8 cellular contexts compared by ENCODE assay signal in genomic region chr3:16906679-16907078, GRCh38. TPM values are rescaled to one million over a fixed set of nuclear protein-coding genes. Genes with fewer than 3 reads are reported as not detected.
A peak's percentile ranks its signal among the peaks of the same experiment; 100 is the strongest.
DNase-seq lines count a peak whose midpoint lies in the region; ATAC-seq and TF ChIP-seq lines count a peak whose summit lies in the region.

No MANE protein-coding gene starts in this region.

- no peak overlapping the region for H2AFZ ChIP-seq in ACC112 (ENCODE audit: low read length, unreplicated experiment)
- H2AFZ ChIP-seq in neuronal stem cell (ENCODE audit: low read length): no peak overlapping the region

- no peak overlapping the region for H2BK12ac ChIP-seq in neuronal stem cell (ENCODE audit: low read length)

- WGBS in heart right ventricle, 2 donors: 2 to 3% methylated on average over 2 of the region's 2 CpGs
- WGBS in neuronal stem cell (ENCODE audit: extremely low coverage in 2 of 2, insufficient read length in 2 of 2, insufficient replicate concordance in 1 of 2), 2 donors: no CpG with 5 or more reads among the region's 2 CpGs

- no peak overlapping the region for H3K14ac ChIP-seq in neuronal stem cell (ENCODE audit: low read length)

- no peaks in the 10 kb centered on the region for H3K9me3 ChIP-seq in heart right ventricle
- no peaks in the 10 kb centered on the region for H3K9me3 ChIP-seq in neuronal stem cell (replicated peaks in 1 of 2; ENCODE audit: control insufficient read depth in 2 of 2, insufficient read depth in 1 of 2, low read depth in 1 of 2, low read length in 2 of 2)

- no peak overlapping the region for H3K9ac ChIP-seq in neuronal stem cell (ENCODE audit: low read depth, low read length, poor library complexity)

- no peak overlapping the region for H2BK15ac ChIP-seq in neuronal stem cell (ENCODE audit: low read length)

- no peak overlapping the region for H2BK120ac ChIP-seq in neuronal stem cell (ENCODE audit: low read depth, low read length)

- no peaks in the 10 kb centered on the region for H3K36me3 ChIP-seq in ACC112 (ENCODE audit: insufficient read depth, low read length)
- H3K36me3 ChIP-seq in heart right ventricle: no peaks in the 10 kb centered on the region
- H3K36me3 ChIP-seq in neuronal stem cell (replicated peaks in 1 of 2; ENCODE audit: control insufficient read depth in 2 of 2, insufficient read depth in 2 of 2, low read length in 2 of 2): no peaks in the 10 kb centered on the region

- H3K4me1 ChIP-seq in ACC112 (ENCODE audit: control insufficient read depth, insufficient read depth, low read length, unreplicated experiment): peaks cover 28% of the 10 kb centered on the region
- peaks cover 5 to 92% (median 89%) of the 10 kb centered on the region in 9 donors for H3K4me1 ChIP-seq in heart right ventricle
- peaks cover 0 to 6% of the 10 kb centered on the region in 2 donors for H3K4me1 ChIP-seq in neuronal stem cell (ENCODE audit: control insufficient read depth in 2 of 2, insufficient read depth in 1 of 2, low read depth in 1 of 2, low read length in 2 of 2)

- intact Hi-C loops in heart right ventricle (cut with DNase I): loop anchor here in 1 of 10 donors (10.0 kb wide), 1 partner anchor 118 kb away; no protein-coding TSS in a partner anchor

- ATAC-seq in GM18868 (IDR thresholded peaks at IDR 0.05; ENCODE audit: unreplicated experiment) (peak; percentile 35), heart right ventricle (peak in 7 of 8 donors; percentile 59 to 87 (median 79)), HG03135 (IDR thresholded peaks at IDR 0.05; ENCODE audit: unreplicated experiment) (no peak), HG03565 (IDR thresholded peaks at IDR 0.05; ENCODE audit: unreplicated experiment) (no peak)

- H3K27ac ChIP-seq in ACC112 (ENCODE audit: low read depth, low read length): peak overlapping the region; percentile 3; the same call in 1 of the 2 replicates
- peak overlapping the region; percentile 5 to 73 (median 43) for H3K27ac ChIP-seq in heart right ventricle
- no peak overlapping the region for H3K27ac ChIP-seq in neuronal stem cell (replicated peaks; ENCODE audit: low read length)

- no peak for TF ChIP-seq CTCF in heart right ventricle (IDR thresholded peaks at IDR 0.05)

- H3K4me2 ChIP-seq in neuronal stem cell (ENCODE audit: insufficient read depth, low read length, poor library complexity, severe bottlenecking): no peak overlapping the region

- H3K27me3 ChIP-seq in ACC112 (ENCODE audit: insufficient read depth, low read length): no peaks in the 10 kb centered on the region
- no peaks in the 10 kb centered on the region for H3K27me3 ChIP-seq in heart right ventricle
- no peaks in the 10 kb centered on the region for H3K27me3 ChIP-seq in neuronal stem cell (ENCODE audit: control insufficient read depth in 3 of 3, insufficient read depth in 3 of 3, low read depth in 1 of 3, low read length in 3 of 3)

- no peak overlapping the region for H4K91ac ChIP-seq in neuronal stem cell (ENCODE audit: low read depth, low read length, poor library complexity)

- no peak overlapping the region for H4K8ac ChIP-seq in neuronal stem cell (ENCODE audit: low read depth, low read length)

- no peak overlapping the region for H3K23ac ChIP-seq in neuronal stem cell (ENCODE audit: low read depth, low read length, poor library complexity)

- no peak overlapping the region for H3K4ac ChIP-seq in neuronal stem cell (ENCODE audit: low read length)

- peaks cover 9% of the 10 kb centered on the region for H3K79me2 ChIP-seq in ACC112 (ENCODE audit: control insufficient read depth, insufficient read depth, low read length, unreplicated experiment)

- DNase-seq in OCI-M1 (lab: John Stamatoyannopoulos, UW) (peak; percentile 54), heart right ventricle (no peak), inferior parietal cortex (ENCODE audit: extremely low spot score) (no peak), neuronal stem cell (ENCODE audit: low spot score) (no peak)

- H3K18ac ChIP-seq in neuronal stem cell (ENCODE audit: low read length): no peak overlapping the region

- no peak overlapping the region for H2BK5ac ChIP-seq in neuronal stem cell (ENCODE audit: low read length)

- no peaks in the 10 kb centered on the region for H3K79me1 ChIP-seq in neuronal stem cell (ENCODE audit: low read depth, low read length)

- H2AK5ac ChIP-seq in neuronal stem cell (ENCODE audit: low read depth, low read length): no peak overlapping the region

- no peak overlapping the region for H3K4me3 ChIP-seq in ACC112 (ENCODE audit: low read depth, low read length)
- peak overlapping the region in 1 of 10 donors; percentile 3 for H3K4me3 ChIP-seq in heart right ventricle
- no peak overlapping the region for H3K4me3 ChIP-seq in neuronal stem cell (ENCODE audit: low read length in 2 of 2)

RNA-seq across cellular contexts. Expression of gene PLCL2, which starts 21.9 kb away (rescaled TPM):
- 10 to 100 TPM; 35.5 to 79.8 (median 57.0) TPM for total RNA-seq in heart right ventricle
- polyA plus RNA-seq in heart right ventricle: 10 to 100 TPM in 1 of 2 donors, 1 to 10 TPM in 1; 8.7 to 12.8 TPM
- 3.1 TPM for polyA plus RNA-seq in neuronal stem cell (2013, experiment 1 of 2)
- polyA plus RNA-seq in neuronal stem cell (2013, experiment 2 of 2): 3.1 TPM

Comparison
In these comparisons a context has a peak if more than half of its experiments do, and no peak if none do; other contexts are left out.
1. ATAC-seq: peak in GM18868 (single experiment) and heart right ventricle (7 of 8); none in HG03135 (single experiment) and HG03565 (single experiment).